16 cellular contexts compared by ENCODE assay signal in the genomic region with DNA sequence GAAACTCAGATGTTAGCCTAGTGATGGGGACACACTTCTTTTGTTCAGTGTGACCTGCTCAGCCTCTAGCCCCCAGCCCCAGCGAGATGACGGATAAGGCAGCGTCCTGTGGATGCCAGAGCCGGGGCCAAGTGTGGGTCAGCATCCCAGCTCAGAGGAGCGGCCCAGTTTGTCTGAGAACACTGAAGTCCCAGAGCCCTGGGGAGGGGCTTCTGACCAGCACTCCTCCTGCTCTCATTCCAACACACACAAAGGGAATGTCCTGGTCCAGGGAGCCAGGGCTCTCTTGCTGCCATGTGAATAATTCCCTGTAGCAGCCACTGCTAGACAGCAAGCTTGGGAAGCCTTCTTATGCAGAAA. TPM values are rescaled to one million over a fixed set of nuclear protein-coding genes. Genes with fewer than 3 reads are reported as not detected.
DNase-seq lines count a peak whose midpoint lies in the region; ATAC-seq and TF ChIP-seq lines count a peak whose summit lies in the region.
"Had no signal": no experiment of that assay in that cellular context is flagged by ENCODE, and none has a peak within 500 bp of the region (broad histone marks: within the 10 kb centered on the region; RNA-seq: fewer than 3 reads in every experiment).

No MANE protein-coding gene starts in this region.

- H3K27me3 Mint-ChIP-seq in T-helper 17 cell: no peaks in the 10 kb centered on the region

- peak overlapping the region; percentile 81 for H3K4me3 Mint-ChIP-seq in T-helper 17 cell
- H3K4me3 Mint-ChIP-seq: mesothelial cell of epicardium, WTC11 had no signal

- H3K36me3 ChIP-seq in left ventricle myocardium inferior (peaks cover 11% of the 10 kb centered on the region), testis (ENCODE audit: low read depth, missing control alignments) (no peaks in the 10 kb centered on the region)

- H3K4me1 Mint-ChIP-seq in T-helper 17 cell: peaks cover 61% of the 10 kb centered on the region

- H3K4me3 ChIP-seq in left ventricle myocardium inferior (no peak overlapping the region), coronary artery (no peak overlapping the region), testis (no peak overlapping the region)

- TF ChIP-seq CTCF in left ventricle myocardium inferior (IDR thresholded peaks at IDR 0.05; ENCODE audit: borderline replicate concordance) (no peak), coronary artery (IDR thresholded peaks at IDR 0.05) (no peak), testis (IDR thresholded peaks at IDR 0.05) (no peak)

- TF ChIP-seq POLR2A in testis (IDR thresholded peaks at IDR 0.05): no peak

- no peaks in the 10 kb centered on the region for H3K36me3 Mint-ChIP-seq in T-helper 17 cell (ENCODE audit: low read depth)
- H3K36me3 Mint-ChIP-seq: WTC11 had no signal

- no peaks in the 10 kb centered on the region for H3K27me3 ChIP-seq in left ventricle myocardium inferior (ENCODE audit: low read depth)
- H3K27me3 ChIP-seq in testis: no peaks in the 10 kb centered on the region

- WGBS in testis, 2 donors: 76 to 77% methylated on average over 5 of the region's 5 CpGs

- H3K27ac ChIP-seq in left ventricle myocardium inferior (replicated peaks) (peak overlapping the region; percentile 17), coronary artery (no peak overlapping the region), testis (no peak overlapping the region)

- no peak for DNase-seq in left ventricle myocardium inferior
- no peak for DNase-seq in left ventricle myocardium superior
- DNase-seq in T-helper 17 cell: no peak
- peak; percentile 60 for DNase-seq in coronary artery (ENCODE audit: low spot score)
- DNase-seq in testis: peak; percentile 10
- DNase-seq in SIG-M5 treated with dmso at 0.1 percent for 504 hours (lab: John Stamatoyannopoulos, UW; ENCODE audit: unreplicated experiment): no peak
- no peak for DNase-seq in superior temporal gyrus (ENCODE audit: extremely low spot score)
- DNase-seq: hippocampal formation; kidney glomerular epithelial cell; NCI-H187; NCI-H446 treated with DMSO at 0.1 percent for 48 hours; NK-92 treated with Interleukin-12 subunit alpha and Interleukin-12 subunit beta, amount 100 ng/mL, for 24 hours had no signal

- ATAC-seq in left ventricle myocardium superior: no peak
- ATAC-seq in T-helper 17 cell: no peak
- ATAC-seq in HG03457 (IDR thresholded peaks at IDR 0.05; ENCODE audit: unreplicated experiment): no peak
- ATAC-seq: HepG2, WTC11 had no signal

- H3K9me3 ChIP-seq in left ventricle myocardium inferior (replicated peaks) (no peaks in the 10 kb centered on the region), T-helper 17 cell (ENCODE audit: control insufficient read depth, low read length, poor library complexity, severe bottlenecking) (no peaks in the 10 kb centered on the region), testis (no peaks in the 10 kb centered on the region)

- H3K27ac Mint-ChIP-seq in T-helper 17 cell: peak overlapping the region; percentile 93
- H3K27ac Mint-ChIP-seq: WTC11 had no signal

- H3K4me1 ChIP-seq in left ventricle myocardium inferior (peaks cover 73% of the 10 kb centered on the region), testis (peaks cover 3% of the 10 kb centered on the region)

- intact Hi-C loops in left ventricle myocardium inferior (cut with micrococcal nuclease): no loop called here
- intact Hi-C loops in left ventricle myocardium superior (cut with micrococcal nuclease): no loop called here
- intact Hi-C loops in testis (cut with DNase I; ENCODE audit: low total_unique reads): no loop called here

RNA-seq across cellular contexts. Expression of gene ATP6V0E2, which starts 4.5 kb away (rescaled TPM):
- total RNA-seq in left ventricle myocardium inferior (120 TPM), left ventricle myocardium superior (168 TPM), T-helper 17 cell (10 to 100 TPM; 29.4 to 38.5 TPM), testis (10 to 100 TPM; 30.3 to 37.1 TPM)
- 14.0 TPM for polyA plus RNA-seq in testis (ENCODE audit: insufficient read depth, low read depth, low replicate concordance)

RNA-seq across cellular contexts. Expression of gene ZNF862, which starts 31.1 kb away (rescaled TPM):
- total RNA-seq in left ventricle myocardium inferior (10.4 TPM), left ventricle myocardium superior (9.5 TPM), T-helper 17 cell (10 to 100 TPM; 27.5 to 31.0 TPM), testis (10 to 100 TPM; 21.6 to 24.5 TPM)
- polyA plus RNA-seq in testis (ENCODE audit: insufficient read depth, low read depth, low replicate concordance): 12.8 TPM

Comparison
In these comparisons a context has a peak if more than half of its experiments do, and no peak if none do; other contexts are left out.
1. DNase-seq: peak in coronary artery (single experiment) and testis (single experiment); none in left ventricle myocardium inferior (single experiment), left ventricle myocardium superior (single experiment), T-helper 17 cell (0 of 3), SIG-M5 treated with dmso at 0.1 percent for 504 hours (single experiment) and superior temporal gyrus (single experiment).